17 cellular contexts compared by ENCODE assay signal in genomic region chr1:30376054-30376453, GRCh38.
"Had no signal": no experiment of that assay in that cellular context is flagged by ENCODE, and none has a peak within 500 bp of the region (broad histone marks: within the 10 kb centered on the region; RNA-seq: fewer than 3 reads in every experiment).

No MANE protein-coding gene starts in this region.

- H3K4me3 ChIP-seq: hepatocyte, psoas muscle, right lobe of liver, spleen, testis, tibial nerve had no signal

- ATAC-seq: natural killer cell treated with Interleukin-12 subunit alpha and Interleukin-12 subunit beta and Interleukin-15 and Interleukin-18, amount 100 ng/mL, for 72 hours; psoas muscle; right lobe of liver; stimulated activated memory B cell treated with anti-CD40 and anti-IgM and Interleukin-4, amounts not matched to agents 10 μg/mL and 1 μg/mL and 100 μg/mL, for 72 hours had no signal

- H3K27ac ChIP-seq: hepatocyte, psoas muscle, right lobe of liver, spleen, testis, tibial nerve had no signal

- DNase-seq: erythroblast; foreskin melanocyte; kidney glomerular epithelial cell; mammary epithelial cell; occipital lobe; psoas muscle; retina; spleen; stimulated activated CD4-positive, alpha-beta T cell treated with anti-CD3 and anti-CD28 coated beads, Interleukin-15, amount 100 ng/mL, for 24 hours; stimulated activated CD4-positive, alpha-beta T cell treated with anti-CD3 and anti-CD28 coated beads, Interleukin-1b, Interleukin-23, amount 100 ng/mL, for 48 hours; stimulated activated CD4-positive, alpha-beta T cell treated with anti-CD3 and anti-CD28 coated beads, Interleukin-4, amount 100 ng/mL, for 24 hours had no signal

- H3K9me3 ChIP-seq: psoas muscle, right lobe of liver, spleen, testis, tibial nerve had no signal

- H3K36me3 ChIP-seq: right lobe of liver, spleen, tibial nerve had no signal

- H3K4me1 ChIP-seq: psoas muscle, right lobe of liver had no signal

- H3K27me3 ChIP-seq: hepatocyte, right lobe of liver, testis had no signal
